In genomic region chr16:85252014-85252413, GRCh38 we compare ENCODE assay signal across 24 cellular contexts.
"Had no signal": no experiment of that assay in that cellular context is flagged by ENCODE, and none has a peak within 500 bp of the region (broad histone marks: within the 10 kb centered on the region; RNA-seq: fewer than 3 reads in every experiment).

No MANE protein-coding gene starts in this region.

- H3K9me3 Mint-ChIP-seq: activated B cell treated with CpG ODN at 0.5 μM for 24 hours; activated T-helper 1 cell treated with anti-CD3 and anti-CD28 coated beads, Interleukin-12 subunit alpha, Interleukin-12 subunit beta, Interleukin-2, Interleukin-4 antibody, amounts not matched to agents 30 ng/mL and 10 ng/mL and 1 ng/mL, durations not matched to agents 14 hours and 24 hours and 36 hours; naive thymus-derived CD4-positive, alpha-beta T cell; stimulated activated naive B cell treated with anti-CD40 and anti-IgM and Interleukin-4, amounts not matched to agents 10 μg/mL and 1 μg/mL and 100 μg/mL, for 72 hours had no signal

- FAIRE-seq: endothelial cell of umbilical vein had no signal

- H3K27ac Mint-ChIP-seq: activated B cell treated with CpG ODN at 0.5 μM for 24 hours; activated CD4-positive, alpha-beta T cell treated with anti-CD3 and anti-CD28 coated beads for 36 hours; activated T-helper 1 cell treated with anti-CD3 and anti-CD28 coated beads, Interleukin-12 subunit alpha, Interleukin-12 subunit beta, Interleukin-2, Interleukin-4 antibody, amounts not matched to agents 30 ng/mL and 10 ng/mL and 1 ng/mL, durations not matched to agents 14 hours and 24 hours and 36 hours; naive thymus-derived CD4-positive, alpha-beta T cell; progenitor cell of endocrine pancreas; stimulated activated naive B cell treated with anti-CD40 and anti-IgM and Interleukin-4, amounts not matched to agents 10 μg/mL and 1 μg/mL and 100 μg/mL, for 72 hours had no signal

- H3K36me3 Mint-ChIP-seq: naive thymus-derived CD4-positive, alpha-beta T cell; stimulated activated naive B cell treated with anti-CD40 and anti-IgM and Interleukin-4, amounts not matched to agents 10 μg/mL and 1 μg/mL and 100 μg/mL, for 72 hours had no signal

- H3K4me1 Mint-ChIP-seq: activated B cell treated with CpG ODN at 0.5 μM for 24 hours; activated CD4-positive, alpha-beta T cell treated with anti-CD3 and anti-CD28 coated beads for 36 hours had no signal

- H3K36me3 ChIP-seq: adrenal gland, ascending aorta, left lung, transverse colon had no signal

- H3K4me3 Mint-ChIP-seq: activated B cell treated with CpG ODN at 0.5 μM for 24 hours; activated CD4-positive, alpha-beta T cell treated with anti-CD3 and anti-CD28 coated beads for 36 hours; activated T-helper 1 cell treated with anti-CD3 and anti-CD28 coated beads, Interleukin-12 subunit alpha, Interleukin-12 subunit beta, Interleukin-2, Interleukin-4 antibody, amounts not matched to agents 30 ng/mL and 10 ng/mL and 1 ng/mL, durations not matched to agents 14 hours and 24 hours and 36 hours; naive thymus-derived CD4-positive, alpha-beta T cell; stimulated activated naive B cell treated with anti-CD40 and anti-IgM and Interleukin-4, amounts not matched to agents 10 μg/mL and 1 μg/mL and 100 μg/mL, for 72 hours had no signal

- H3K27me3 ChIP-seq: adrenal gland, ascending aorta, left lung, transverse colon had no signal

- ATAC-seq: left lung; naive thymus-derived CD4-positive, alpha-beta T cell; stimulated activated naive B cell treated with anti-CD40 and anti-IgM and Interleukin-4, amounts not matched to agents 10 μg/mL and 1 μg/mL and 100 μg/mL, for 72 hours had no signal

- DNase-seq: activated B cell treated with CpG ODN at 0.5 μM for 24 hours; activated CD4-positive, alpha-beta T cell treated with anti-CD3 and anti-CD28 coated beads, Interleukin-2, amount 50 U/mL, for 48 hours; activated gamma-delta T cell; activated naive CD4-positive, alpha-beta T cell treated with anti-CD3 and anti-CD28 coated beads, Interleukin-2, amount 50 U/mL, for 16 hours; adrenal gland; central memory CD4-positive, alpha-beta T cell; dermis blood vessel endothelial cell; effector memory CD4-positive, alpha-beta T cell; foreskin melanocyte; hippocampal formation; kidney glomerular epithelial cell; left lung; naive thymus-derived CD4-positive, alpha-beta T cell; retina; stimulated activated CD4-positive, alpha-beta T cell treated with anti-CD3 and anti-CD28 coated beads, Interleukin-2, amount 100 ng/mL, for 48 hours; stimulated activated CD8-positive, alpha-beta memory T cell treated with anti-CD3 and anti-CD28 coated beads, Interleukin-4, amount 100 ng/mL, for 48 hours; stimulated activated naive B cell treated with anti-CD40 and anti-IgM and Interleukin-4, amounts not matched to agents 10 μg/mL and 1 μg/mL and 100 μg/mL, for 72 hours; transverse colon had no signal

- H3K4me3 ChIP-seq: adrenal gland, ascending aorta, left lung, lung, transverse colon had no signal

- H3K27me3 Mint-ChIP-seq: activated CD4-positive, alpha-beta T cell treated with anti-CD3 and anti-CD28 coated beads for 36 hours had no signal

- H3K4me1 ChIP-seq: ascending aorta, left lung, transverse colon had no signal

- H3K9me3 ChIP-seq: adrenal gland, ascending aorta, left lung, transverse colon had no signal

- H3K27ac ChIP-seq: adrenal gland, ascending aorta, left lung, transverse colon had no signal
